Comparison of ENCODE assay signal across 8 cellular contexts in the genomic region with DNA sequence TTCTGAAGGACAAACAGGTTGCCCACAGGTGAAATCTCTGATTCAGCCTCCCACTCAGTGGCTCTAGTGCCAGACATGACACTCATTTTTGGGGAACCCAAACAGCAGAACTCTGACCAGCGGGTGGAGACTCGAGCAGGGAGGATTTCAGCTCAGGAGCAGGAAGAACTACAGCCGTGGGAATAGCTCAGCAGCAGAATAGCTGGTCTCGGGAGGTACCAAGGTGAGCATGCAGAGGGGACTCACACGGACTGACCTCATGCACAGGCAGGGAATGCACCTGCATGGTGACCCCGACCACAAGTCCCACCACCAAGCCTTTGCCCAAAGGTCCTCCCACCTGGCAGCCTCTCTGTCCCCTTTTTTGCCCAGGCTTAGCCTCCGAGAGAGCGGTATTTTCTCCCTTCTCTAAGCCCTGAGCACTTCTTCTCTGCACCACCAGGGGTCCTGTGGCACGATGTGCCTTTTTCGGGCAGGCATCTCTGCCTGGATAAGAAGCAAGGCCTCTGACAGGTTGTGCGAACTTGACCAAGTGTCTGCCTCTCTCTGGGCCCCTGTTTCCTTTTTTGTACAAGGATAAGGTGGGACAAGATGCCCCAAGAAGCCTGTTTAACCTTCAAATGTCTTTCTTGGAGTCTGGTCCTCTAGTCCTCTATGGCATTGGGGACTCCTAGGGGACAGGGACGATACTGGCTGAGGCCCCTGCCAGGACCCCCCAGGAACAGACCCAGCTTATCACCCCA. TPM values are rescaled to one million over a fixed set of nuclear protein-coding genes. Genes with fewer than 3 reads are reported as not detected.
DNase-seq lines count a peak whose midpoint lies in the region; ATAC-seq, FAIRE-seq and TF ChIP-seq lines count a peak whose summit lies in the region.
"Had no signal": no experiment of that assay in that cellular context is flagged by ENCODE, and none has a peak within 500 bp of the region (broad histone marks: within the 10 kb centered on the region; RNA-seq: fewer than 3 reads in every experiment).

No MANE protein-coding gene starts in this region.

- H3K27me3 Mint-ChIP-seq in WTC11 (ENCODE audit: low read depth), result no peaks in the 10 kb centered on the region
- H3K27me3 Mint-ChIP-seq: dendritic cell treated with granulocyte-macrophage colony-stimulating factor and Interleukin-4, amounts not matched to agents 40 ng/mL and 50 ng/mL, for 4 days had no signal

- H3K27me3 ChIP-seq in bronchial epithelial cell (ENCODE audit: control insufficient read depth, insufficient read depth, low read length) (no peaks in the 10 kb centered on the region), right lobe of liver (no peaks in the 10 kb centered on the region)

- DNase-seq in WTC11 (ENCODE audit: low spot score) (peak; percentile 75), bronchial epithelial cell (ENCODE audit: low read depth) (peak; percentile 44), right lobe of liver (no peak)
- DNase-seq in stimulated activated naive CD8-positive, alpha-beta T cell treated with anti-CD3 and anti-CD28 coated beads, Interleukin-15, Interleukin-2, amounts not matched to agents 100 U/mL and 50 U/mL, for 24 hours, result peak; percentile 76

- POLR2A ChIA-PET in WTC11 (lab: Charles Lee), result interaction anchor here (0.9 kb wide), 1 partner anchor 20 kb away, joined by 3 read pairs; no protein-coding TSS in a partner anchor

- CTCF ChIA-PET in WTC11 (lab: Charles Lee), result interaction anchor here (0.6 to 3.3 kb wide), 19 partner anchors 12 to 87 kb away, joined by 3 to 36 read pairs (median 4); partner anchors contain the start of genes FAM76A and IFI6

- H3K4me3 ChIP-seq in GM12875 (ENCODE audit: low read depth, low read length) (no peak overlapping the region), bronchial epithelial cell (ENCODE audit: low read depth, low read length) (no peak overlapping the region), right lobe of liver (no peak overlapping the region)

- no peaks in the 10 kb centered on the region for H3K9me3 ChIP-seq in right lobe of liver

- no peak for TF ChIP-seq POLR2A in right lobe of liver (IDR thresholded peaks at IDR 0.05)

- WGBS in right lobe of liver (ENCODE audit: insufficient coverage, low coverage, low lambda C conversion rate, missing lambda C conversion rate), result 13% methylated on average over 5 of the region's 12 CpGs

- peak; percentile 86 for TF ChIP-seq CTCF in GM12875 (IDR thresholded peaks at IDR 0.05; ENCODE audit: borderline replicate concordance, insufficient read depth, low read depth, low read length)
- peak; percentile 39 for TF ChIP-seq CTCF in LNCAP (IDR thresholded peaks at IDR 0.05)
- TF ChIP-seq CTCF in WTC11 (IDR thresholded peaks at IDR 0.05), result peak; percentile 79
- peak; percentile 83 for TF ChIP-seq CTCF in bronchial epithelial cell (IDR thresholded peaks at IDR 0.05; ENCODE audit: insufficient read depth, low read length, severe bottlenecking)
- peak; percentile 62 to 75 (median 66) for TF ChIP-seq CTCF in right lobe of liver (IDR thresholded peaks at IDR 0.05)

- H3K4me3 Mint-ChIP-seq in WTC11, result no peak overlapping the region
- H3K4me3 Mint-ChIP-seq: dendritic cell treated with granulocyte-macrophage colony-stimulating factor and Interleukin-4, amounts not matched to agents 40 ng/mL and 50 ng/mL, for 4 days had no signal

- H3K27ac ChIP-seq in right lobe of liver, result no peak overlapping the region

- H3K4me1 ChIP-seq in right lobe of liver, result no peaks in the 10 kb centered on the region

- H3K9me3 Mint-ChIP-seq in WTC11, result no peaks in the 10 kb centered on the region
- H3K9me3 Mint-ChIP-seq: dendritic cell treated with granulocyte-macrophage colony-stimulating factor and Interleukin-4, amounts not matched to agents 40 ng/mL and 50 ng/mL, for 4 days had no signal

- no peaks in the 10 kb centered on the region for H3K36me3 Mint-ChIP-seq in WTC11

- peaks cover 6% of the 10 kb centered on the region for H3K4me1 Mint-ChIP-seq in WTC11

- ATAC-seq in WTC11 (peak; percentile 96), right lobe of liver (peak; percentile 76 to 92 (median 82)), GM18909 (IDR thresholded peaks at IDR 0.05; ENCODE audit: poor library complexity, unreplicated experiment) (no peak)
- ATAC-seq in stimulated activated naive CD8-positive, alpha-beta T cell treated with anti-CD3 and anti-CD28 coated beads, Interleukin-15, Interleukin-2, amounts not matched to agents 100 U/mL and 50 U/mL, for 24 hours, result peak; percentile 83

- FAIRE-seq in bronchial epithelial cell (lab: Jason Lieb, UNC), result no peak

- H3K27ac Mint-ChIP-seq in WTC11, result no peak overlapping the region
- H3K27ac Mint-ChIP-seq: dendritic cell treated with granulocyte-macrophage colony-stimulating factor and Interleukin-4, amounts not matched to agents 40 ng/mL and 50 ng/mL, for 4 days had no signal

- intact Hi-C loops in right lobe of liver (cut with DNase I), result no loop called here

- H3K36me3 ChIP-seq in bronchial epithelial cell (ENCODE audit: control insufficient read depth, insufficient read depth, low read length) (no peaks in the 10 kb centered on the region), right lobe of liver (no peaks in the 10 kb centered on the region)

TF ChIP-seq in WTC11, 78 proteins besides CTCF, POLR2A, EP300 and RAD21:
- TF ChIP-seq HMGA2 (CRISPR knock-in tag; IDR thresholded peaks at IDR 0.05), result no peak
- TF ChIP-seq, protein P1, sequence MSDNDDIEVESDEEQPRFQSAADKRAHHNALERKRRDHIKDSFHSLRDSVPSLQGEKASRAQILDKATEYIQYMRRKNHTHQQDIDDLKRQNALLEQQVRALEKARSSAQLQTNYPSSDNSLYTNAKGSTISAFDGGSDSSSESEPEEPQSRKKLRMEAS (CRISPR knock-in tag; IDR thresholded peaks at IDR 0.05), result peak; percentile 59

RNA-seq across cellular contexts. Expression of gene FGR, which starts 8.8 kb away (rescaled TPM):
- 0.30 to 0.77 TPM (median 0.46 TPM) in 3 replicates for total RNA-seq in WTC11 (2021)
- 0.13 and 1.1 TPM in 2 replicates for total RNA-seq in bronchial epithelial cell
- total RNA-seq in right lobe of liver, result 1 to 10 TPM; 2.5 to 10.0 (median 6.3) TPM

RNA-seq across cellular contexts. Expression of gene IFI6, which starts 28.2 kb away (rescaled TPM):
- total RNA-seq in WTC11 (2021) (4.5 to 9.4 TPM (median 6.4 TPM) in 3 replicates), bronchial epithelial cell (1.3 and 2.8 TPM in 2 replicates), right lobe of liver (10 to 100 TPM in 5 of 6 experiments, 1 to 10 TPM in 1; 9.5 to 45.7 (median 33.2) TPM)

RNA-seq across cellular contexts. Expression of gene AHDC1, which starts 39.9 kb away (rescaled TPM):
- total RNA-seq in WTC11 (2021) (31.6 to 49.0 TPM (median 32.6 TPM) in 3 replicates), bronchial epithelial cell (5.0 and 14.6 TPM in 2 replicates), right lobe of liver (10 to 100 TPM in 3 of 6 experiments, 1 to 10 TPM in 3; 5.5 to 21.3 (median 10.9) TPM)

Comparison
In these comparisons a context has a peak if more than half of its experiments do, and no peak if none do; other contexts are left out.
1. DNase-seq: peak in WTC11 (single experiment), bronchial epithelial cell (single experiment) and stimulated activated naive CD8-positive, alpha-beta T cell treated with anti-CD3 and anti-CD28 coated beads, Interleukin-15, Interleukin-2, amounts not matched to agents 100 U/mL and 50 U/mL, for 24 hours (single experiment); none in right lobe of liver (0 of 3).
2. Peak in every context shown above with its lines, with median percentiles within 50 percentile points of each other: CTCF ChIP-seq.